Comparison of ENCODE assay signal across 8 cellular contexts in the genomic region with DNA sequence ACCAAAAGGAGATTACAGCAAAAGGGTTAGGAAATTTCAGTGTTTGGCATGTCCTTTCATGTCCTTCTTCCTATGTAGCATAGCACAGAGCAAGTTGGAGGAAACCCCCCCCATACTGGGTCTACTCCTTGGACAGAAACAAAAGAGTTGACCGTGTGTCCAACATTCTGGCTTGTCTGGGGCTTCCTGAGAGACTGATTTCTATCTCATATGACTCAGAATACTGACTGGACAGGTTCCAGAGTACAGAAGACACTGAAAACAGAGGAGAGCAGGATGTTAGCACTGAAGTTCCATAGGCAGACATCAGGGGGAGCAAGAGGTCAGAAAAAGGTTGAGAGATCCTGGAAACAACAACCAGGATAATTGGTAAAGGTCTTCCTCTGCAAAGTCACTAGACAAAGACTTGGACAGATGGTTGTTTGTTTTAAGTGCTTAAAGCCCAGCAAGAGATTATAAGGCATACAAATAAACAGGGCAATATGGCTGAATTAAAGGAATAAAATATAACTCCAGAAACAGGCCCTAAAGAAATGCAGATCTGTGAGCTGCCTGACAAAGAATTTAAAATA. TPM values are rescaled to one million over a fixed set of nuclear protein-coding genes. Genes with fewer than 3 reads are reported as not detected.
DNase-seq lines count a peak whose midpoint lies in the region; ATAC-seq, FAIRE-seq and TF ChIP-seq lines count a peak whose summit lies in the region.

No MANE protein-coding gene starts in this region.

- no peak overlapping the region for H3K4me3 ChIP-seq in CD8-positive, alpha-beta T cell (ENCODE audit: low read depth, low read length)
- no peak overlapping the region for H3K4me3 ChIP-seq in HAP-1
- H3K4me3 ChIP-seq in HepG2 (replicated peaks in 1 of 3; ENCODE audit: insufficient read depth in 1 of 3, low read depth in 2 of 3, low read length in 3 of 3), result peak overlapping the region in 1 of 3 experiments; percentile 24; a peak in 1 of 6 replicates

- peak; percentile 95 for FAIRE-seq in HepG2 (lab: Jason Lieb, UNC)

- H3K9me3 Mint-ChIP-seq in CD8-positive, alpha-beta T cell, result no peaks in the 10 kb centered on the region
- no peaks in the 10 kb centered on the region for H3K9me3 Mint-ChIP-seq in chondrocyte (ENCODE audit: low read depth)

- BruUV-seq in HepG2 (replicated peaks; lab: Mats Ljungman, UMichigan), result no TSS peak

- intact Hi-C loops in CD8-positive, alpha-beta T cell (cut with DNase I, micrococcal nuclease), result loop anchor here (1.0 to 5.0 kb wide), 5 partner anchors 91 to 368 kb away; no protein-coding TSS in a partner anchor
- intact Hi-C loops in HepG2 (cut with micrococcal nuclease; ENCODE audit: unreplicated experiment), result loop anchor here (1.0 kb wide), 3 partner anchors 75 to 198 kb away; partner anchors contain the start of genes BYSL and MED20

- peak; percentile 81 for ATAC-seq in CD8-positive, alpha-beta T cell
- peak; percentile 38 to 60 for ATAC-seq in activated CD4-positive, CD25-positive, alpha-beta regulatory T cell treated with anti-CD3 and anti-CD28 coated beads, Interleukin-2, amount 50 U/mL, for 24 hours
- ATAC-seq in HepG2 (peak; percentile 100), GM18870 (IDR thresholded peaks at IDR 0.05; ENCODE audit: unreplicated experiment) (no peak)

- peaks cover 3% of the 10 kb centered on the region for H3K4me1 Mint-ChIP-seq in CD8-positive, alpha-beta T cell (ENCODE audit: low read depth)
- peaks cover 10% of the 10 kb centered on the region for H3K4me1 Mint-ChIP-seq in chondrocyte (ENCODE audit: low read depth)

- H3K36me3 Mint-ChIP-seq in CD8-positive, alpha-beta T cell, result no peaks in the 10 kb centered on the region
- no peaks in the 10 kb centered on the region for H3K36me3 Mint-ChIP-seq in chondrocyte (ENCODE audit: low read depth)

- peak overlapping the region; percentile 48; the same call in 1 of the 2 replicates for H3K9ac ChIP-seq in HepG2 (ENCODE audit: insufficient read depth, low read depth, low read length)

- POLR2A ChIA-PET in CD8-positive, alpha-beta T cell (lab: Charles Lee), result interaction anchor here (1.1 kb wide), 1 partner anchor 13 kb away, joined by 3 read pairs; no protein-coding TSS in a partner anchor
- POLR2A ChIA-PET in HepG2 (lab: Yijun Ruan, JAX), result interaction anchor here (1.0 to 2.3 kb wide), 3 partner anchors 60 to 197 kb away, joined by 3 to 11 read pairs (median 5); partner anchors contain the start of genes BYSL, MED20 and TOMM6

- no peaks in the 10 kb centered on the region for H3K36me3 ChIP-seq in CD8-positive, alpha-beta T cell (ENCODE audit: insufficient read depth, low read length)
- H3K36me3 ChIP-seq in HAP-1 (replicated peaks) (no peaks in the 10 kb centered on the region), HepG2 (replicated peaks in 1 of 2; ENCODE audit: control insufficient read depth in 1 of 2, insufficient read depth in 2 of 2, low read length in 2 of 2) (no peaks in the 10 kb centered on the region)

- TF ChIP-seq EP300 in HepG2 (IDR thresholded peaks at IDR 0.05; ENCODE audit: low read depth in 2 of 2, low read length in 2 of 2) (no peak), HepG2 (CRISPR knock-in tag; IDR thresholded peaks at IDR 0.05; ENCODE audit: borderline replicate concordance) (no peak)

- peak; percentile 85 for TF ChIP-seq RAD21 in HepG2 (CRISPR knock-in tag; IDR thresholded peaks at IDR 0.05)

- H2AFZ ChIP-seq in HepG2 (ENCODE audit: low read length), result peak overlapping the region; percentile 66

- DNase-seq in CD8-positive, alpha-beta T cell, result peak; percentile 16 to 61 (median 35)
- DNase-seq in HAP-1 (ENCODE audit: low spot score in 2 of 2) (peak; percentile 82 to 84), NCI-H510A (lab: John Stamatoyannopoulos, UW) (peak; percentile 23), chondrocyte (ENCODE audit: low spot score) (no peak), HepG2 (ENCODE audit: low spot score) (peak; percentile 93)
- peak; percentile 20 for DNase-seq in stimulated activated CD8-positive, alpha-beta memory T cell treated with anti-CD3 and anti-CD28 coated beads, Interleukin-12 subunit alpha, Interleukin-12 subunit beta, amount 100 ng/mL, for 1 hour (ENCODE audit: low read depth)

- no peaks in the 10 kb centered on the region for H3K9me3 ChIP-seq in CD8-positive, alpha-beta T cell (ENCODE audit: low read length)
- no peaks in the 10 kb centered on the region for H3K9me3 ChIP-seq in HAP-1
- no peaks in the 10 kb centered on the region for H3K9me3 ChIP-seq in HepG2 (ENCODE audit: low read length)

- no peaks in the 10 kb centered on the region for H3K4me1 ChIP-seq in CD8-positive, alpha-beta T cell (ENCODE audit: insufficient read depth, low read length)
- H3K4me1 ChIP-seq in HAP-1 (no peaks in the 10 kb centered on the region), HepG2 (ENCODE audit: insufficient read depth, low read length) (peaks cover 16% of the 10 kb centered on the region)

- no peaks in the 10 kb centered on the region for H3K27me3 Mint-ChIP-seq in CD8-positive, alpha-beta T cell (ENCODE audit: low read depth)
- no peaks in the 10 kb centered on the region for H3K27me3 Mint-ChIP-seq in chondrocyte (ENCODE audit: low read depth)

- H3K79me2 ChIP-seq in HepG2 (ENCODE audit: insufficient read depth, low read length), result no peaks in the 10 kb centered on the region

- WGBS in HepG2 (ENCODE audit: low lambda C conversion rate), result 0% methylated on average over 1 of the region's 1 CpG

- TF ChIP-seq POLR2A in HepG2 (IDR thresholded peaks at IDR 0.05; ENCODE audit: insufficient read depth in 1 of 2, low read depth in 2 of 2, low read length in 2 of 2), result peak in 1 of 2 experiments; percentile 34; a peak in 1 of 4 replicates

- H3K27ac ChIP-seq in CD8-positive, alpha-beta T cell (ENCODE audit: low read depth, low read length), result no peak overlapping the region
- H3K27ac ChIP-seq in HepG2 (ENCODE audit: extremely low read length, insufficient read depth, low read length), result peak overlapping the region; percentile 68

- in situ Hi-C loops in HAP-1 (cut with MboI; ENCODE audit: low sequenced_read_pairs), result loop anchor here (5.0 kb wide), 2 partner anchors 76 to 196 kb away; partner anchors contain the start of genes BYSL and MED20
- in situ Hi-C loops in HepG2 (cut with HindIII; ENCODE audit: extremely low pct_ligation_motif_present, low pct_unique_long_range_greater_than_20kb), result loop anchor here (5.0 kb wide), 1 partner anchor 201 kb away; no protein-coding TSS in a partner anchor

- H3K4me3 Mint-ChIP-seq in CD8-positive, alpha-beta T cell, result no peak overlapping the region
- no peak overlapping the region for H3K4me3 Mint-ChIP-seq in chondrocyte (ENCODE audit: unreplicated experiment)

- CTCF ChIA-PET in CD8-positive, alpha-beta T cell (lab: Charles Lee), result interaction anchor here (0.6 to 6.4 kb wide), 25 partner anchors 10 to 589 kb away, joined by 3 to 84 read pairs (median 4); no protein-coding TSS in a partner anchor
- CTCF ChIA-PET in HepG2 (lab: Yijun Ruan, JAX; ENCODE audit: low intra/inter-chr PET ratio, low total read pairs), result interaction anchor here (2.1 to 2.7 kb wide), 2 partner anchors 89 to 197 kb away, joined by 13 to 40 read pairs; no protein-coding TSS in a partner anchor

- no peaks in the 10 kb centered on the region for H4K20me1 ChIP-seq in HepG2 (ENCODE audit: insufficient read depth, low read length)

- TF ChIP-seq CTCF in CD8-positive, alpha-beta T cell (IDR thresholded peaks at IDR 0.05), result peak; percentile 77
- peak; percentile 91 for TF ChIP-seq CTCF in chondrocyte (IDR thresholded peaks at IDR 0.05)
- peak; percentile 93 for TF ChIP-seq CTCF in HepG2 (CRISPR knock-in tag; IDR thresholded peaks at IDR 0.05)

- H3K4me2 ChIP-seq in HepG2 (ENCODE audit: low read depth, low read length), result peak overlapping the region; percentile 59

- H3K27ac Mint-ChIP-seq in CD8-positive, alpha-beta T cell, result no peak overlapping the region
- peak overlapping the region; percentile 34 for H3K27ac Mint-ChIP-seq in chondrocyte (ENCODE audit: unreplicated experiment)

- H3K27me3 ChIP-seq in CD8-positive, alpha-beta T cell (ENCODE audit: insufficient read depth, low read length), result no peaks in the 10 kb centered on the region
- no peaks in the 10 kb centered on the region for H3K27me3 ChIP-seq in HAP-1 (ENCODE audit: low read depth)
- H3K27me3 ChIP-seq in HepG2 (ENCODE audit: control insufficient read depth in 1 of 2, insufficient read depth in 2 of 2, low read length in 2 of 2), result no peaks in the 10 kb centered on the region

RNA-seq across cellular contexts. Expression of gene USP49, which starts 48.4 kb away (rescaled TPM):
- total RNA-seq in CD8-positive, alpha-beta T cell, result 1 to 10 TPM; 1.6 to 1.8 TPM
- total RNA-seq in chondrocyte, result 3.4 to 5.2 TPM (median 3.5 TPM) in 3 replicates
- total RNA-seq in HepG2 (2016; rRNA removed; fragmentation: Illumina TruSeq; extraction: Trizol), result 2.9 TPM in 2 replicates
- total RNA-seq in HepG2 (2016; cell fraction: cytosol; rRNA removed; fragmentation: Illumina TruSeq; extraction: Trizol; ENCODE audit: low read depth), result 0.62 and 0.81 TPM in 2 replicates
- 2.4 and 2.9 TPM in 2 replicates for total RNA-seq in HepG2 (2016; cell fraction: insoluble cytoplasmic fraction; rRNA removed; fragmentation: Illumina TruSeq; extraction: Trizol)
- total RNA-seq in HepG2 (2016; cell fraction: membrane; rRNA removed; fragmentation: Illumina TruSeq; extraction: Trizol), result 1.5 and 1.6 TPM in 2 replicates
- total RNA-seq in HepG2 (2016; cell fraction: nucleus; rRNA removed; fragmentation: Illumina TruSeq; extraction: Trizol), result 5.9 and 7.0 TPM in 2 replicates
- 4.3 and 4.7 TPM in 2 replicates for polyA plus RNA-seq in HepG2 (2011; rRNA removed)
- 1.2 and 1.3 TPM in 2 replicates for polyA plus RNA-seq in HepG2 (2011; cell fraction: cytosol; rRNA removed)
- 13.3 and 14.7 TPM in 2 replicates for polyA plus RNA-seq in HepG2 (2011; cell fraction: nucleus; rRNA removed)
- 3.6 and 4.0 TPM in 2 replicates for polyA plus RNA-seq in HepG2 (2012)
- polyA plus RNA-seq in HepG2 (2016; cell fraction: cytosol; fragmentation: Illumina TruSeq; extraction: Trizol; ENCODE audit: low read depth), result 0.28 TPM in 2 replicates
- polyA plus RNA-seq in HepG2 (2016; cell fraction: insoluble cytoplasmic fraction; fragmentation: Illumina TruSeq; extraction: Trizol; ENCODE audit: low read depth), result 2.6 and 3.2 TPM in 2 replicates
- polyA plus RNA-seq in HepG2 (2016; cell fraction: membrane; fragmentation: Illumina TruSeq; extraction: Trizol; ENCODE audit: low read depth), result 0.70 and 0.84 TPM in 2 replicates
- polyA plus RNA-seq in HepG2 (2016; cell fraction: nucleus; fragmentation: Illumina TruSeq; extraction: Trizol; ENCODE audit: insufficient read depth, low read depth), result 12.2 and 14.5 TPM in 2 replicates
- 4.3 and 6.4 TPM in 2 replicates for polyA minus RNA-seq in HepG2 (2011; rRNA and poly(A)+ RNA removed; ENCODE audit: low replicate concordance)
- 0.97 and 1.2 TPM in 2 replicates for polyA minus RNA-seq in HepG2 (2011; cell fraction: cytosol; rRNA and poly(A)+ RNA removed)
- 9.7 and 10.9 TPM in 2 replicates for polyA minus RNA-seq in HepG2 (2011; cell fraction: nucleus; rRNA and poly(A)+ RNA removed)

RNA-seq across cellular contexts. Expression of gene TOMM6, which starts 59.3 kb away (rescaled TPM):
- total RNA-seq in CD8-positive, alpha-beta T cell, result 100 to 1,000 TPM in 1 of 2 experiments, 10 to 100 TPM in 1; 94.3 to 101 TPM
- total RNA-seq in chondrocyte (96.1 to 129 TPM (median 97.6 TPM) in 3 replicates), HepG2 (2016; rRNA removed; fragmentation: Illumina TruSeq; extraction: Trizol) (321 and 480 TPM in 2 replicates)
- 182 and 204 TPM in 2 replicates for total RNA-seq in HepG2 (2016; cell fraction: cytosol; rRNA removed; fragmentation: Illumina TruSeq; extraction: Trizol; ENCODE audit: low read depth)
- 330 and 503 TPM in 2 replicates for total RNA-seq in HepG2 (2016; cell fraction: insoluble cytoplasmic fraction; rRNA removed; fragmentation: Illumina TruSeq; extraction: Trizol)
- 320 and 325 TPM in 2 replicates for total RNA-seq in HepG2 (2016; cell fraction: membrane; rRNA removed; fragmentation: Illumina TruSeq; extraction: Trizol)
- total RNA-seq in HepG2 (2016; cell fraction: nucleus; rRNA removed; fragmentation: Illumina TruSeq; extraction: Trizol), result 122 and 129 TPM in 2 replicates
- 253 and 320 TPM in 2 replicates for polyA plus RNA-seq in HepG2 (2011; rRNA removed)
- 433 and 522 TPM in 2 replicates for polyA plus RNA-seq in HepG2 (2011; cell fraction: cytosol; rRNA removed)
- polyA plus RNA-seq in HepG2 (2011; cell fraction: nucleus; rRNA removed), result 91.8 and 123 TPM in 2 replicates
- polyA plus RNA-seq in HepG2 (2012), result 249 and 333 TPM in 2 replicates
- polyA plus RNA-seq in HepG2 (2016; cell fraction: cytosol; fragmentation: Illumina TruSeq; extraction: Trizol; ENCODE audit: low read depth), result 294 and 323 TPM in 2 replicates
- 735 and 804 TPM in 2 replicates for polyA plus RNA-seq in HepG2 (2016; cell fraction: insoluble cytoplasmic fraction; fragmentation: Illumina TruSeq; extraction: Trizol; ENCODE audit: low read depth)
- polyA plus RNA-seq in HepG2 (2016; cell fraction: membrane; fragmentation: Illumina TruSeq; extraction: Trizol; ENCODE audit: low read depth), result 428 and 438 TPM in 2 replicates
- 298 and 310 TPM in 2 replicates for polyA plus RNA-seq in HepG2 (2016; cell fraction: nucleus; fragmentation: Illumina TruSeq; extraction: Trizol; ENCODE audit: insufficient read depth, low read depth)
- 74.4 and 157 TPM in 2 replicates for polyA minus RNA-seq in HepG2 (2011; rRNA and poly(A)+ RNA removed; ENCODE audit: low replicate concordance)
- 41.7 and 56.4 TPM in 2 replicates for polyA minus RNA-seq in HepG2 (2011; cell fraction: cytosol; rRNA and poly(A)+ RNA removed)
- 32.9 and 43.8 TPM in 2 replicates for polyA minus RNA-seq in HepG2 (2011; cell fraction: nucleus; rRNA and poly(A)+ RNA removed)
